ENCODE assay signal across 1 cellular context in genomic region chr12:122208073-122208820, GRCh38.
TF ChIP-seq lines count a peak whose summit lies in the region.

No MANE protein-coding gene starts in this region.

TF ChIP-seq in WTC11, 78 proteins besides CTCF, POLR2A, EP300 and RAD21 (continued from another document):
- no peak for TF ChIP-seq HMGXB4 (CRISPR knock-in tag; IDR thresholded peaks at IDR 0.05)
- TF ChIP-seq ZNF396 (CRISPR knock-in tag; IDR thresholded peaks at IDR 0.05; ENCODE audit: borderline replicate concordance), result no peak
- no peak for TF ChIP-seq TEAD1 (CRISPR knock-in tag; IDR thresholded peaks at IDR 0.05)
- TF ChIP-seq ZBTB43 (CRISPR knock-in tag; IDR thresholded peaks at IDR 0.05), result no peak
- TF ChIP-seq, protein P1, sequence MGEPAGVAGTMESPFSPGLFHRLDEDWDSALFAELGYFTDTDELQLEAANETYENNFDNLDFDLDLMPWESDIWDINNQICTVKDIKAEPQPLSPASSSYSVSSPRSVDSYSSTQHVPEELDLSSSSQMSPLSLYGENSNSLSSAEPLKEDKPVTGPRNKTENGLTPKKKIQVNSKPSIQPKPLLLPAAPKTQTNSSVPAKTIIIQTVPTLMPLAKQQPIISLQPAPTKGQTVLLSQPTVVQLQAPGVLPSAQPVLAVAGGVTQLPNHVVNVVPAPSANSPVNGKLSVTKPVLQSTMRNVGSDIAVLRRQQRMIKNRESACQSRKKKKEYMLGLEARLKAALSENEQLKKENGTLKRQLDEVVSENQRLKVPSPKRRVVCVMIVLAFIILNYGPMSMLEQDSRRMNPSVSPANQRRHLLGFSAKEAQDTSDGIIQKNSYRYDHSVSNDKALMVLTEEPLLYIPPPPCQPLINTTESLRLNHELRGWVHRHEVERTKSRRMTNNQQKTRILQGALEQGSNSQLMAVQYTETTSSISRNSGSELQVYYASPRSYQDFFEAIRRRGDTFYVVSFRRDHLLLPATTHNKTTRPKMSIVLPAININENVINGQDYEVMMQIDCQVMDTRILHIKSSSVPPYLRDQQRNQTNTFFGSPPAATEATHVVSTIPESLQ (CRISPR knock-in tag; IDR thresholded peaks at IDR 0.05), result no peak
TF ChIP-seq in WTC11: peak in this region for 0.
